Comparison of ENCODE assay signal across 9 cellular contexts in the genomic region with DNA sequence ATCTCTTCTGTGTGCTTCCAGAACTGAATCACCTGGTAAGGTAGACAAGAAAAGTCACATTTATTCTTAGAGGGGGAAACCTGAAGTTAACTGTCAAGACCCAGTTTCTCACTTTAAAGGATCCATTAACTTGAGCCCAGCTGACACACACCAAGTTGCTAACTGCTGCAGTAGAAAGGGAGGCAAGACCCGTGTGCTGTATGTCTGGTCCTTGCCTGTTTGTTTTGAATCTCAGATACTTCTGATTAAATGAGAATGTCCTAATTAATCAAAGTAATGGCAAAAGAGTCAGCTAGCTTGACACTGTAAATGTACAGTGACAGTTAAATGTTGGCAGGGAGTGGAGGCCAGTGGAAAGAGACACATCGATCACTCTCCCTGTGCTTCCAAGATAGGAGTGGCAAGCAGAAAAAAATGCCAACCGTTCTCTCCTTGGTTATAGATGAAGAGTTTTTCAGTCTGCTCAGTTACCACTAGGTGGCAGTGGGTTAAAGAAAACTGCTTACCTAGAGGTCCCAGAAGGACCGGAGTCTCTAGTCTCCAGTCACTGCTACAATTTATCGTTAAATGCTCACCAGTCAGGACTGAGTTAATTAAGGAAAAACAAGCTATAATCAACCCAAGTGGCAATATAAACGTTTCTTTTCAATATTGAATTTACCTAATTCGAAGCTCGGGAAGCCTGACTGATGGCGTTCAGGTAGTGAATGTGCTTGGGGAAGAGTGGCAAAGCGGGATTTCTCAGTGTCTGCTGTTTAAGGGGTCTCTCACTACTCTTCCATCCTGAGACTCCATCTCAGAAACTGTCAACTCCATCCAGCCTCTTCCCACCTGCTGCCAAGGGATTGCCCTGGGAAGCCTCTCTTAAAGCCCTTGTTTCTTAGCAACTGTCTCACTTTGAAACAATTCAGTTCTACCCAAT. TPM values are rescaled to one million over a fixed set of nuclear protein-coding genes. Genes with fewer than 3 reads are reported as not detected.
DNase-seq lines count a peak whose midpoint lies in the region; ATAC-seq and TF ChIP-seq lines count a peak whose summit lies in the region.
"Had no signal": no experiment of that assay in that cellular context is flagged by ENCODE, and none has a peak within 500 bp of the region (broad histone marks: within the 10 kb centered on the region; RNA-seq: fewer than 3 reads in every experiment).

No MANE protein-coding gene starts in this region.

- POLR2A ChIA-PET in IMR-90 (lab: Charles Lee; ENCODE audit: unreplicated experiment): no interaction called here

- H3K4me2 ChIP-seq in IMR-90 (ENCODE audit: low read depth, low read length) (no peak overlapping the region), OCI-LY3 (ENCODE audit: low read length) (no peak overlapping the region)

- H3K27ac ChIP-seq in IMR-90 (ENCODE audit: insufficient read depth, low read length): no peak overlapping the region
- H3K27ac ChIP-seq in OCI-LY3 (ENCODE audit: low read length): no peak overlapping the region
- H3K27ac ChIP-seq in testis: no peak overlapping the region
- H3K27ac ChIP-seq: BLaER1 treated with 17β-estradiol and CSF1 and Interleukin-3, amounts not matched to agents 10 nM and 100 nM had no signal

- 0 out of 2 replicates have a peak overlapping the region, but pooled peaks have one; percentile 35 for H2BK20ac ChIP-seq in IMR-90 (ENCODE audit: low read depth, low read length)

- no peak overlapping the region for H4K91ac ChIP-seq in IMR-90 (ENCODE audit: insufficient read depth, low read depth, low read length)

- dilution Hi-C loops in IMR-90 (cut with HindIII; ENCODE audit: low sequenced_read_pairs, unreplicated experiment): no loop called here

- CTCF ChIA-PET in IMR-90 (lab: Yijun Ruan, JAX): interaction anchor here (0.5 to 1.4 kb wide), 9 partner anchors 9 to 1371 kb away, joined by 3 to 10 read pairs (median 3); a partner anchor contains a TSS

- ATAC-seq in GM21360 (IDR thresholded peaks at IDR 0.05; ENCODE audit: unreplicated experiment) (peak; percentile 74), IMR-90 (ENCODE audit: low read depth) (peak; percentile 99)

- H3K9me3 ChIP-seq in IMR-90 (ENCODE audit: control insufficient read depth, insufficient read depth, low read length): no peaks in the 10 kb centered on the region
- no peaks in the 10 kb centered on the region for H3K9me3 ChIP-seq in OCI-LY3 (ENCODE audit: insufficient read depth, low read length)
- no peaks in the 10 kb centered on the region for H3K9me3 ChIP-seq in testis
- H3K9me3 ChIP-seq: BLaER1 treated with 17β-estradiol and CSF1 and Interleukin-3, amounts not matched to agents 10 nM and 100 nM had no signal

- no peak overlapping the region for H3K9ac ChIP-seq in IMR-90 (ENCODE audit: low read depth, low read length)
- H3K9ac ChIP-seq in OCI-LY3 (ENCODE audit: low read length): no peak overlapping the region
- H3K9ac ChIP-seq: BLaER1 treated with 17β-estradiol and CSF1 and Interleukin-3, amounts not matched to agents 10 nM and 100 nM had no signal

- DNase-seq in NCI-H2081 (lab: John Stamatoyannopoulos, UW) (peak; percentile 58 to 73), NCI-H2081 treated with DMSO at 0.1 percent for 48 hours (lab: John Stamatoyannopoulos, UW) (no peak), IMR-90 (peak; percentile 72), cardiac fibroblast (ENCODE audit: low read depth in 2 of 2) (peak; percentile 80 to 83), kidney tubule cell (ENCODE audit: low spot score) (peak; percentile 74), testis (peak; percentile 40)

- H3K79me2 ChIP-seq in OCI-LY3 (ENCODE audit: low read length): no peaks in the 10 kb centered on the region

- peak overlapping the region; percentile 78 for H2AFZ ChIP-seq in IMR-90 (replicated peaks; ENCODE audit: low read length, poor library complexity)
- no peak overlapping the region for H2AFZ ChIP-seq in OCI-LY3 (ENCODE audit: low read depth, low read length)

- H3K4me3 ChIP-seq in IMR-90 (ENCODE audit: insufficient read depth, low read depth, low read length) (no peak overlapping the region), OCI-LY3 (ENCODE audit: low read length) (no peak overlapping the region), cardiac fibroblast (replicated peaks in 1 of 2; ENCODE audit: low read depth in 2 of 2, low read length in 2 of 2) (no peak overlapping the region), testis (no peak overlapping the region)
- H3K4me3 ChIP-seq: BLaER1 treated with 17β-estradiol and CSF1 and Interleukin-3, amounts not matched to agents 10 nM and 100 nM had no signal

- in situ Hi-C loops in IMR-90 (cut with MboI; ENCODE audit: low sequenced_read_pairs): no loop called here

- H3K23ac ChIP-seq in IMR-90 (ENCODE audit: low read depth, low read length): no peak overlapping the region

- H3K27me3 ChIP-seq in IMR-90 (ENCODE audit: control insufficient read depth, insufficient read depth, low read length): no peaks in the 10 kb centered on the region
- no peaks in the 10 kb centered on the region for H3K27me3 ChIP-seq in OCI-LY3 (ENCODE audit: low read depth, low read length)
- no peaks in the 10 kb centered on the region for H3K27me3 ChIP-seq in testis
- H3K27me3 ChIP-seq: BLaER1 treated with 17β-estradiol and CSF1 and Interleukin-3, amounts not matched to agents 10 nM and 100 nM had no signal

- peak; percentile 73 for TF ChIP-seq RAD21 in IMR-90 (IDR thresholded peaks at IDR 0.05; ENCODE audit: low read length)

- H4K8ac ChIP-seq in IMR-90 (ENCODE audit: low read depth in 2 of 2, low read length in 2 of 2): peak overlapping the region in 1 of 2 experiments; percentile 66; a peak in 2 of 4 replicates

- TF ChIP-seq POLR2A in IMR-90 (IDR thresholded peaks at IDR 0.05; ENCODE audit: low read depth, low read length) (no peak), testis (IDR thresholded peaks at IDR 0.05) (no peak)

- no peak overlapping the region for H2AK5ac ChIP-seq in IMR-90 (ENCODE audit: low read depth, low read length)

- intact Hi-C loops in IMR-90 (cut with micrococcal nuclease): loop anchor here (1.0 to 5.0 kb wide), 5 partner anchors 155 to 1370 kb away; no protein-coding TSS in a partner anchor
- intact Hi-C loops in testis (cut with DNase I; ENCODE audit: low total_unique reads): no loop called here

- no peak overlapping the region for H2BK5ac ChIP-seq in IMR-90 (ENCODE audit: low read depth, low read length, poor library complexity, severe bottlenecking)

- no peak overlapping the region for H3K4ac ChIP-seq in IMR-90 (ENCODE audit: low read depth, low read length)

- no TSS peak for BruUV-seq in IMR-90 (replicated peaks; lab: Mats Ljungman, UMichigan)

- TF ChIP-seq CTCF in IMR-90 (conservative IDR thresholded peaks at IDR 0.05; ENCODE audit: low read depth, low read length) (peak; percentile 81), OCI-LY3 (IDR thresholded peaks at IDR 0.05; ENCODE audit: low read depth, low read length) (peak; percentile 71), cardiac fibroblast (IDR thresholded peaks at IDR 0.05; ENCODE audit: low read depth, low read length) (peak; percentile 76), testis (IDR thresholded peaks at IDR 0.05) (peak; percentile 47 to 85 (median 72))

- H3K14ac ChIP-seq in IMR-90 (replicated peaks; ENCODE audit: low read depth, low read length): no peak overlapping the region

- no peak overlapping the region for H2AK9ac ChIP-seq in IMR-90 (replicated peaks; ENCODE audit: low read depth, low read length, poor library complexity)

- no peaks in the 10 kb centered on the region for H3K36me3 ChIP-seq in IMR-90 (ENCODE audit: control insufficient read depth, insufficient read depth, low read length)
- no peaks in the 10 kb centered on the region for H3K36me3 ChIP-seq in OCI-LY3 (replicated peaks; ENCODE audit: low read depth, low read length)
- no peaks in the 10 kb centered on the region for H3K36me3 ChIP-seq in testis (ENCODE audit: low read depth, missing control alignments)

- WGBS in IMR-90 (ENCODE audit: extremely low coverage in 2 of 2, insufficient read length in 1 of 2), 2 experiments: no CpG with 5 or more reads among the region's 10 CpGs
- 39 to 40% methylated on average over 10 of the region's 10 CpGs for WGBS in testis, 2 donors

- no peak overlapping the region for H3K18ac ChIP-seq in IMR-90 (ENCODE audit: low read depth, low read length)

- no peaks in the 10 kb centered on the region for H3K4me1 ChIP-seq in IMR-90 (ENCODE audit: control insufficient read depth, insufficient read depth, low read length)
- H3K4me1 ChIP-seq in OCI-LY3 (ENCODE audit: low read length): peaks cover 15% of the 10 kb centered on the region
- no peaks in the 10 kb centered on the region for H3K4me1 ChIP-seq in testis

- H3K9me1 ChIP-seq in IMR-90 (ENCODE audit: insufficient read depth, low read length): peaks cover 3% of the 10 kb centered on the region; the same call in 1 of the 2 replicates

- no peak overlapping the region for H2BK15ac ChIP-seq in IMR-90 (ENCODE audit: low read depth, low read length)

- no peaks in the 10 kb centered on the region for H3K79me1 ChIP-seq in IMR-90 (ENCODE audit: low read depth in 1 of 2, low read length in 2 of 2)

- H4K20me1 ChIP-seq in IMR-90 (ENCODE audit: insufficient read depth, low read length): no peaks in the 10 kb centered on the region
- H4K20me1 ChIP-seq in OCI-LY3 (ENCODE audit: insufficient read depth, low read length): no peaks in the 10 kb centered on the region
- H4K20me1 ChIP-seq: BLaER1 treated with 17β-estradiol and CSF1 and Interleukin-3, amounts not matched to agents 10 nM and 100 nM had no signal

- no peak overlapping the region for H3K56ac ChIP-seq in IMR-90 (ENCODE audit: extremely low read depth, insufficient read depth, low read length)

- H2BK120ac ChIP-seq in IMR-90 (ENCODE audit: low read depth, low read length): no peak overlapping the region

- H4K5ac ChIP-seq in IMR-90 (ENCODE audit: low read depth, low read length): no peak overlapping the region

TF ChIP-seq in IMR-90, 13 proteins besides CTCF, POLR2A, EP300 and RAD21 (continues in another document):
- TF ChIP-seq MXI1 (IDR thresholded peaks at IDR 0.05; ENCODE audit: borderline replicate concordance, low read depth, low read length) (no peak), MAZ (IDR thresholded peaks at IDR 0.05; ENCODE audit: borderline replicate concordance, low read depth, low read length) (no peak), CEBPB (IDR thresholded peaks at IDR 0.05; ENCODE audit: low read depth, low read length) (no peak), MAFK (IDR thresholded peaks at IDR 0.05; ENCODE audit: low read depth, low read length) (0 out of 2 replicates have a peak, but pooled peaks have one; percentile 17)

RNA-seq across cellular contexts. Expression of a gene that starts 18.4 kb away (rescaled TPM):
- total RNA-seq in IMR-90 (2012; rRNA removed) (3.0 and 3.9 TPM in 2 replicates), testis (1 to 10 TPM; 9.5 to 9.8 TPM)
- polyA plus RNA-seq in IMR-90 (2012; rRNA removed) (0.92 and 1.4 TPM in 2 replicates), testis (ENCODE audit: insufficient read depth, low read depth, low replicate concordance) (7.7 TPM)
- polyA plus RNA-seq in IMR-90 (2012; cell fraction: cytosol; rRNA removed): 0.30 and 0.45 TPM in 2 replicates
- 0.65 and 3.0 TPM in 2 replicates for polyA plus RNA-seq in IMR-90 (2012; cell fraction: nucleus; rRNA removed; ENCODE audit: low replicate concordance)

RNA-seq across cellular contexts. Expression of a gene that starts 30.7 kb away (rescaled TPM):
- total RNA-seq in IMR-90 (2012; rRNA removed) (20.4 and 32.5 TPM in 2 replicates), testis (10 to 100 TPM; 11.9 to 18.1 TPM)
- polyA plus RNA-seq in IMR-90 (2012; rRNA removed) (12.8 and 15.2 TPM in 2 replicates), testis (ENCODE audit: insufficient read depth, low read depth, low replicate concordance) (14.0 TPM)
- polyA plus RNA-seq in IMR-90 (2012; cell fraction: cytosol; rRNA removed): 5.4 and 8.9 TPM in 2 replicates
- polyA plus RNA-seq in IMR-90 (2012; cell fraction: nucleus; rRNA removed; ENCODE audit: low replicate concordance): 7.5 and 15.6 TPM in 2 replicates
